In genomic region chr2:113977660-113978523, GRCh38 we compare ENCODE assay signal across 9 cellular contexts.
A peak's percentile ranks its signal among the peaks of the same experiment; 100 is the strongest.
DNase-seq lines count a peak whose midpoint lies in the region; ATAC-seq and TF ChIP-seq lines count a peak whose summit lies in the region.
"Had no signal": no experiment of that assay in that cellular context is flagged by ENCODE, and none has a peak within 500 bp of the region (broad histone marks: within the 10 kb centered on the region; RNA-seq: fewer than 3 reads in every experiment).

No MANE protein-coding gene starts in this region.

- no peak for TF ChIP-seq POLR2A in erythroblast (IDR thresholded peaks at IDR 0.05; ENCODE audit: low read length)

- H3K27me3 Mint-ChIP-seq in GM23338 (ENCODE audit: insufficient read depth, low read depth, poor library complexity): peaks cover 22% of the 10 kb centered on the region
- H3K27me3 Mint-ChIP-seq: naive B cell had no signal

- H4K20me1 ChIP-seq in GM23338 (replicated peaks; ENCODE audit: insufficient read depth): no peaks in the 10 kb centered on the region
- H4K20me1 ChIP-seq in neural cell (ENCODE audit: insufficient read depth): no peaks in the 10 kb centered on the region

- no peaks in the 10 kb centered on the region for H3K4me1 Mint-ChIP-seq in GM23338

- peak; percentile 18 to 34; a peak in 2 of 4 replicates for TF ChIP-seq CTCF in GM23338 (conservative IDR thresholded peaks at IDR 0.05; ENCODE audit: low read depth in 2 of 2)
- TF ChIP-seq CTCF in colonic mucosa (IDR thresholded peaks at IDR 0.05): peak; percentile 14
- peak; percentile 57 for TF ChIP-seq CTCF in neural cell (IDR thresholded peaks at IDR 0.05; ENCODE audit: poor library complexity, severe bottlenecking)

- H3K4me3 ChIP-seq in GM23338 (no peak overlapping the region), colonic mucosa (no peak overlapping the region), neural cell (ENCODE audit: low read length) (no peak overlapping the region)

- ATAC-seq in GM23338: peak; percentile 35; the same call in 2 of the 3 replicates
- ATAC-seq in GM18861 (IDR thresholded peaks at IDR 0.05; ENCODE audit: unreplicated experiment): no peak

- no peak overlapping the region for H3K27ac Mint-ChIP-seq in GM23338

- intact Hi-C loops in colonic mucosa (cut with DNase I): loop anchor here (5.0 kb wide), 1 partner anchor 574 kb away; no protein-coding TSS in a partner anchor

- H3K79me2 ChIP-seq in GM23338 (replicated peaks; ENCODE audit: insufficient read depth) (no peaks in the 10 kb centered on the region), neural cell (replicated peaks; ENCODE audit: insufficient read depth, low read length) (no peaks in the 10 kb centered on the region)

- peaks cover 64% of the 10 kb centered on the region for H3K9me3 Mint-ChIP-seq in GM23338

- H3K4me3 Mint-ChIP-seq in GM23338: no peak overlapping the region
- H3K4me3 Mint-ChIP-seq: naive B cell had no signal

- H3K9me3 ChIP-seq in colonic mucosa (no peaks in the 10 kb centered on the region), neural cell (ENCODE audit: low read length) (no peaks in the 10 kb centered on the region)

- no peak for TF ChIP-seq EP300 in neural cell (conservative IDR thresholded peaks at IDR 0.05; ENCODE audit: poor library complexity, severe bottlenecking)

- H3F3A ChIP-seq in GM23338 (replicated peaks; ENCODE audit: low read depth): peaks cover 5% of the 10 kb centered on the region
- H3F3A ChIP-seq in neural cell (ENCODE audit: insufficient read depth, low read length, poor library complexity, severe bottlenecking): no peaks in the 10 kb centered on the region

- H3K27me3 ChIP-seq in GM23338 (ENCODE audit: insufficient read depth): no peaks in the 10 kb centered on the region
- H3K27me3 ChIP-seq in colonic mucosa: no peaks in the 10 kb centered on the region
- H3K27me3 ChIP-seq in neural cell (ENCODE audit: insufficient read depth, low read depth, low read length): no peaks in the 10 kb centered on the region

- H3K36me3 Mint-ChIP-seq in GM23338 (ENCODE audit: low read depth): peaks cover 44% of the 10 kb centered on the region

- H3K27ac ChIP-seq in GM23338 (ENCODE audit: low read depth) (no peak overlapping the region), colonic mucosa (peak overlapping the region; percentile 1), neural cell (ENCODE audit: low read length) (no peak overlapping the region)

- peak; percentile 14 for DNase-seq in GM23338 (ENCODE audit: low spot score)
- DNase-seq in NCI-H2171 (lab: John Stamatoyannopoulos, UW): peak; percentile 67
- peak; percentile 44 for DNase-seq in colonic mucosa
- DNase-seq in activated CD8-positive, alpha-beta memory T cell treated with anti-CD3 and anti-CD28 coated beads for 24 hours: no peak
- DNase-seq in NCI-H2029 (lab: John Stamatoyannopoulos, UW): no peak
- no peak for DNase-seq in erythroblast (lab: John Stamatoyannopoulos, UW)
- DNase-seq: naive B cell had no signal

- H3K4me2 ChIP-seq in GM23338: no peak overlapping the region
- H3K4me2 ChIP-seq in neural cell (ENCODE audit: low read length): no peak overlapping the region

- H3K9ac ChIP-seq in colonic mucosa (ENCODE audit: low read depth in 2 of 2, low read length in 2 of 2): peak overlapping the region in 1 of 2 donors; percentile 21
- H3K9ac ChIP-seq in neural cell (ENCODE audit: low read length): no peak overlapping the region

- H3K36me3 ChIP-seq in GM23338 (ENCODE audit: insufficient read depth) (no peaks in the 10 kb centered on the region; the same call in 1 of the 2 replicates), colonic mucosa (no peaks in the 10 kb centered on the region), neural cell (ENCODE audit: insufficient read depth, low read length) (no peaks in the 10 kb centered on the region)

- no peaks in the 10 kb centered on the region for H3K4me1 ChIP-seq in GM23338 (ENCODE audit: insufficient read depth)
- no peaks in the 10 kb centered on the region for H3K4me1 ChIP-seq in colonic mucosa

- TF ChIP-seq RAD21 in neural cell (conservative IDR thresholded peaks at IDR 0.05): peak; percentile 65

- H3K9me2 ChIP-seq in GM23338 (ENCODE audit: insufficient read depth): no peaks in the 10 kb centered on the region
- no peaks in the 10 kb centered on the region for H3K9me2 ChIP-seq in neural cell (ENCODE audit: insufficient read depth, low read length)

- H2AFZ ChIP-seq in GM23338: no peak overlapping the region
- H2AFZ ChIP-seq in neural cell (ENCODE audit: low read depth, low read length): no peak overlapping the region

TF ChIP-seq in GM23338, 12 proteins besides CTCF, POLR2A, EP300 and RAD21:
- TF ChIP-seq NANOG (IDR thresholded peaks at IDR 0.05; ENCODE audit: borderline replicate concordance): no peak
TF ChIP-seq in GM23338: peak in this region for 0.

TF ChIP-seq in neural cell, 6 proteins besides CTCF, POLR2A, EP300 and RAD21:
- TF ChIP-seq SMC3 (conservative IDR thresholded peaks at IDR 0.05; ENCODE audit: poor library complexity) (peak; percentile 64), TAF1 (IDR thresholded peaks at IDR 0.05; ENCODE audit: low read depth) (no peak), POLR2AphosphoS5 (IDR thresholded peaks at IDR 0.05) (no peak)

Comparison
In these comparisons a context has a peak if more than half of its experiments do, and no peak if none do; other contexts are left out.
1. DNase-seq: peak in GM23338 (single experiment), NCI-H2171 (single experiment) and colonic mucosa (single experiment); none in activated CD8-positive, alpha-beta memory T cell treated with anti-CD3 and anti-CD28 coated beads for 24 hours (single experiment), NCI-H2029 (single experiment) and erythroblast (0 of 2).
2. Peak in every context shown above with its lines, with median percentiles within 50 percentile points of each other: CTCF ChIP-seq.